ENCODE assay signal across 16 cellular contexts in the genomic region with DNA sequence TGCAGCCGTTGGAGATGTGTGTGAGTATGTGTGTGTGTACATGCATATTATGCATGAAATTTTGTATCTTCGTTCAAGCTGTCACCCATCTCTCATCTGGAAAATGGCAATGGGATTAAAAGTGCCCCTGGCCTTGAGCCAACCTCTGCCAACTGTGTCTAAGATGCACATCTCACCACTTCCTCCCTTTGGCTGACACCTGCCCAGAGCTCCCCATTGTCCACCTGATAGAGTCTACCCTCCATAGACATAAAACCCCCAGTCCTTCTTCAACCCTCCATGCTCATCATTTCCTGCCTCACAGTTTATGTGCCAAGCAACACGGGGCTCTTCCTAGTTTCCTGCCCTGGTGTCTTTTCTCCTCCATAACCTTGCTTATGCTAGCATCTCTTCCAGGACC.
A peak's percentile ranks its signal among the peaks of the same experiment; 100 is the strongest.
DNase-seq lines count a peak whose midpoint lies in the region; ATAC-seq and TF ChIP-seq lines count a peak whose summit lies in the region.
"Had no signal": no experiment of that assay in that cellular context is flagged by ENCODE, and none has a peak within 500 bp of the region (broad histone marks: within the 10 kb centered on the region; RNA-seq: fewer than 3 reads in every experiment).

No MANE protein-coding gene starts in this region.

- H3K9me3 ChIP-seq in DND-41 (ENCODE audit: insufficient read depth, low read length, severe bottlenecking) = no peaks in the 10 kb centered on the region
- H3K9me3 ChIP-seq: A549; BLaER1 treated with 17β-estradiol and CSF1 and Interleukin-3, amounts not matched to agents 10 nM and 100 nM had no signal

- H3K27me3 ChIP-seq in DND-41 (ENCODE audit: insufficient read depth, low read length, poor library complexity) = peaks cover 10% of the 10 kb centered on the region
- H3K27me3 ChIP-seq: BLaER1 treated with 17β-estradiol and CSF1 and Interleukin-3, amounts not matched to agents 10 nM and 100 nM had no signal

- H2AFZ ChIP-seq in DND-41 (ENCODE audit: low read depth, low read length) = no peak overlapping the region

- no peak overlapping the region for H3K4me3 Mint-ChIP-seq in activated T-helper 1 cell treated with anti-CD3 and anti-CD28 coated beads, Interleukin-12 subunit alpha, Interleukin-12 subunit beta, Interleukin-2, Interleukin-4 antibody, amounts not matched to agents 30 ng/mL and 10 ng/mL and 1 ng/mL, durations not matched to agents 14 hours and 24 hours and 36 hours
- H3K4me3 Mint-ChIP-seq: CD8-positive, alpha-beta memory T cell; H9; T-helper 17 cell had no signal

- no peak overlapping the region for H3K4me3 ChIP-seq in DND-41 (ENCODE audit: low read depth in 1 of 2, low read length in 2 of 2)
- H3K4me3 ChIP-seq: A549; BLaER1 treated with 17β-estradiol and CSF1 and Interleukin-3, amounts not matched to agents 10 nM and 100 nM had no signal

- H4K20me1 ChIP-seq in DND-41 (ENCODE audit: insufficient read depth, low read length) = no peaks in the 10 kb centered on the region
- H4K20me1 ChIP-seq: BLaER1 treated with 17β-estradiol and CSF1 and Interleukin-3, amounts not matched to agents 10 nM and 100 nM had no signal

- no peaks in the 10 kb centered on the region for H3K4me1 Mint-ChIP-seq in activated T-helper 1 cell treated with anti-CD3 and anti-CD28 coated beads, Interleukin-12 subunit alpha, Interleukin-12 subunit beta, Interleukin-2, Interleukin-4 antibody, amounts not matched to agents 30 ng/mL and 10 ng/mL and 1 ng/mL, durations not matched to agents 14 hours and 24 hours and 36 hours (ENCODE audit: low read depth)
- H3K4me1 Mint-ChIP-seq: CD8-positive, alpha-beta memory T cell had no signal

- H3K27ac ChIP-seq in DND-41 (ENCODE audit: low read length) = no peak overlapping the region
- H3K27ac ChIP-seq: A549; BLaER1 treated with 17β-estradiol and CSF1 and Interleukin-3, amounts not matched to agents 10 nM and 100 nM; RWPE1 had no signal

- no peaks in the 10 kb centered on the region for H3K79me2 ChIP-seq in DND-41 (ENCODE audit: insufficient read depth, low read length)

- peaks cover 1% of the 10 kb centered on the region for H3K36me3 Mint-ChIP-seq in activated T-helper 1 cell treated with anti-CD3 and anti-CD28 coated beads, Interleukin-12 subunit alpha, Interleukin-12 subunit beta, Interleukin-2, Interleukin-4 antibody, amounts not matched to agents 30 ng/mL and 10 ng/mL and 1 ng/mL, durations not matched to agents 14 hours and 24 hours and 36 hours (ENCODE audit: low read depth)
- H3K36me3 Mint-ChIP-seq: CD8-positive, alpha-beta memory T cell had no signal

- no peak overlapping the region for H3K4me2 ChIP-seq in DND-41 (ENCODE audit: insufficient read depth, low read length)
- H3K4me2 ChIP-seq: A549; BLaER1 treated with 17β-estradiol and CSF1 and Interleukin-3, amounts not matched to agents 10 nM and 100 nM had no signal

- peak; percentile 14 for DNase-seq in NCI-H2171 treated with DMSO at 0.1 percent for 48 hours (lab: John Stamatoyannopoulos, UW)
- no peak for DNase-seq in NCI-H2171 (lab: John Stamatoyannopoulos, UW)
- DNase-seq in DND-41 = peak; percentile 40
- peak; percentile 14 for DNase-seq in NCI-H2029 (lab: John Stamatoyannopoulos, UW)
- DNase-seq in activated T-helper 1 cell treated with anti-CD3 and anti-CD28 coated beads, Interleukin-12 subunit alpha, Interleukin-12 subunit beta, Interleukin-2, Interleukin-4 antibody, amounts not matched to agents 30 ng/mL and 10 ng/mL and 1 ng/mL, durations not matched to agents 14 hours and 24 hours and 36 hours (ENCODE audit: low spot score) = no peak
- no peak for DNase-seq in MV-4-11 (lab: John Stamatoyannopoulos, UW)
- DNase-seq in NCI-H774 (lab: John Stamatoyannopoulos, UW) = no peak
- DNase-seq in NCI-H82 treated with DMSO at 0.1 percent for 48 hours (lab: John Stamatoyannopoulos, UW; ENCODE audit: unreplicated experiment) = no peak
- DNase-seq: CD8-positive, alpha-beta memory T cell; H9; NCI-H187; NCI-H226; T-helper 17 cell had no signal

- peaks cover 1% of the 10 kb centered on the region for H3K9me3 Mint-ChIP-seq in activated T-helper 1 cell treated with anti-CD3 and anti-CD28 coated beads, Interleukin-12 subunit alpha, Interleukin-12 subunit beta, Interleukin-2, Interleukin-4 antibody, amounts not matched to agents 30 ng/mL and 10 ng/mL and 1 ng/mL, durations not matched to agents 14 hours and 24 hours and 36 hours

- intact Hi-C loops in activated T-helper 1 cell treated with anti-CD3 and anti-CD28 coated beads, Interleukin-12 subunit alpha, Interleukin-12 subunit beta, Interleukin-2, Interleukin-4 antibody, amounts not matched to agents 30 ng/mL and 10 ng/mL and 1 ng/mL, durations not matched to agents 14 hours and 24 hours and 36 hours (cut with micrococcal nuclease) = no loop called here

- no peaks in the 10 kb centered on the region for H3K36me3 ChIP-seq in DND-41 (ENCODE audit: insufficient read depth, low read length)
- H3K36me3 ChIP-seq: BLaER1 treated with 17β-estradiol and CSF1 and Interleukin-3, amounts not matched to agents 10 nM and 100 nM had no signal

- ATAC-seq in DND-41 (ENCODE audit: insufficient read depth, low read depth) = peak; percentile 83
- ATAC-seq: A549, T-helper 17 cell had no signal

- TF ChIP-seq CTCF in DND-41 (IDR thresholded peaks at IDR 0.05; ENCODE audit: borderline replicate concordance, extremely low read depth, low read length, poor library complexity, severe bottlenecking) = no peak

- peak overlapping the region; percentile 13 for H3K27ac Mint-ChIP-seq in activated T-helper 1 cell treated with anti-CD3 and anti-CD28 coated beads, Interleukin-12 subunit alpha, Interleukin-12 subunit beta, Interleukin-2, Interleukin-4 antibody, amounts not matched to agents 30 ng/mL and 10 ng/mL and 1 ng/mL, durations not matched to agents 14 hours and 24 hours and 36 hours
- H3K27ac Mint-ChIP-seq: H9, T-helper 17 cell had no signal

- H3K27me3 Mint-ChIP-seq in activated T-helper 1 cell treated with anti-CD3 and anti-CD28 coated beads, Interleukin-12 subunit alpha, Interleukin-12 subunit beta, Interleukin-2, Interleukin-4 antibody, amounts not matched to agents 30 ng/mL and 10 ng/mL and 1 ng/mL, durations not matched to agents 14 hours and 24 hours and 36 hours (ENCODE audit: insufficient read depth) = peaks cover 37% of the 10 kb centered on the region

- H3K4me1 ChIP-seq in DND-41 (ENCODE audit: insufficient read depth, low read length) = peaks cover 14% of the 10 kb centered on the region
- H3K4me1 ChIP-seq: A549 had no signal

- H3K9ac ChIP-seq in DND-41 (ENCODE audit: low read depth, low read length) = no peak overlapping the region
- H3K9ac ChIP-seq: BLaER1 treated with 17β-estradiol and CSF1 and Interleukin-3, amounts not matched to agents 10 nM and 100 nM had no signal

Comparison
In these comparisons a context has a peak if more than half of its experiments do, and no peak if none do; other contexts are left out.
1. DNase-seq: peak in NCI-H2171 treated with DMSO at 0.1 percent for 48 hours (single experiment), DND-41 (single experiment) and NCI-H2029 (single experiment); none in NCI-H2171 (single experiment), activated T-helper 1 cell treated with anti-CD3 and anti-CD28 coated beads, Interleukin-12 subunit alpha, Interleukin-12 subunit beta, Interleukin-2, Interleukin-4 antibody, amounts not matched to agents 30 ng/mL and 10 ng/mL and 1 ng/mL, durations not matched to agents 14 hours and 24 hours and 36 hours (single experiment), MV-4-11 (single experiment), NCI-H774 (single experiment) and NCI-H82 treated with DMSO at 0.1 percent for 48 hours (single experiment).